17 cellular contexts compared by ENCODE assay signal in the genomic region with DNA sequence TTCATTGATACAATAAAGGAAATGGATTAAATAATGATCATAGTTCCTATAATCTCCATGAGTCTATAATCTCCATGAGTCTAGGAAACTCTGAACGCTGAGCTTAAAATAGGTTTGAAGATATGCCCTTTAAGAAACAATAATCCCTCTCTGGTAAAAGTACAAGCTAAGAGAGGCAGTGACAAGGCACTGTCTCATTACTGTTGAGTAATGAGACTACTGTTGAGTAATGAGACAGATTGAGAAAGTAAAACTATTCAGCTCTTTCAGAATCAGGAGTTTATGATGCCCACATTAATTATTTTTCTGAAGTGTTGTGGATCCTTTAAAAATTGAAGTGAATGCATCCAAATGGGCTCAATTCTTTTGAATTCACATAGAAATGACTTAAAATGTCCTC.
DNase-seq lines count a peak whose midpoint lies in the region; ATAC-seq, FAIRE-seq and TF ChIP-seq lines count a peak whose summit lies in the region.
"Had no signal": no experiment of that assay in that cellular context is flagged by ENCODE, and none has a peak within 500 bp of the region (broad histone marks: within the 10 kb centered on the region; RNA-seq: fewer than 3 reads in every experiment).

No MANE protein-coding gene starts in this region.

- H3K9me3 ChIP-seq in breast epithelium (no peaks in the 10 kb centered on the region), smooth muscle cell (replicated peaks; ENCODE audit: low read depth) (no peaks in the 10 kb centered on the region)
- H3K9me3 ChIP-seq: Caco-2 had no signal

- H3K27me3 ChIP-seq in breast epithelium, result no peaks in the 10 kb centered on the region
- no peaks in the 10 kb centered on the region for H3K27me3 ChIP-seq in foreskin keratinocyte
- H3K27me3 ChIP-seq in smooth muscle cell (ENCODE audit: low read depth), result no peaks in the 10 kb centered on the region
- H3K27me3 ChIP-seq: BLaER1 had no signal

- H3K9me3 Mint-ChIP-seq in MCF 10A (ENCODE audit: unreplicated experiment), result no peaks in the 10 kb centered on the region

- DNase-seq in MCF 10A (ENCODE audit: unreplicated experiment) (peak; percentile 53), breast epithelium (ENCODE audit: low spot score in 2 of 2) (no peak), epithelial cell of esophagus (ENCODE audit: low read depth) (peak; percentile 79), foreskin keratinocyte (peak in 1 of 2 donors; percentile 57), smooth muscle cell (lab: John Stamatoyannopoulos, UW; ENCODE audit: unreplicated experiment) (no peak), GM12892 (ENCODE audit: insufficient read length) (no peak), G401 (ENCODE audit: low spot score) (no peak)
- DNase-seq: 8988T; AML-193; Caco-2; CD8-positive, alpha-beta memory T cell; DMS53 had no signal

- peak overlapping the region; percentile 29 for H3K4me2 ChIP-seq in smooth muscle cell
- H3K4me2 ChIP-seq: BLaER1 had no signal

- no TSS peak for BruUV-seq in MCF 10A (replicated peaks; lab: Mats Ljungman, UMichigan)

- in situ Hi-C loops in G401 (cut with HindIII; ENCODE audit: low sequenced_read_pairs), result no loop called here

- POLR2A ChIA-PET in MCF 10A (lab: Yijun Ruan, JAX), result interaction anchor here (0.8 to 2.1 kb wide), 4 partner anchors 9 to 26 kb away, joined by 3 to 8 read pairs (median 4); no protein-coding TSS in a partner anchor

- no peak for TF ChIP-seq CTCF in MCF 10A (IDR thresholded peaks at IDR 0.05; ENCODE audit: unreplicated experiment)
- no peak for TF ChIP-seq CTCF in breast epithelium (IDR thresholded peaks at IDR 0.05)
- TF ChIP-seq CTCF in epithelial cell of esophagus (IDR thresholded peaks at IDR 0.05; ENCODE audit: insufficient read depth, low read depth, low read length, missing control alignments), result no peak
- TF ChIP-seq CTCF in foreskin keratinocyte (conservative IDR thresholded peaks at IDR 0.05), result no peak
- no peak for TF ChIP-seq CTCF in smooth muscle cell (IDR thresholded peaks at IDR 0.05; ENCODE audit: borderline replicate concordance, insufficient read depth, poor library complexity, severe bottlenecking)

- TF ChIP-seq POLR2A in breast epithelium (IDR thresholded peaks at IDR 0.05) (no peak), GM12892 (IDR thresholded peaks at IDR 0.05; ENCODE audit: low read depth, low read length) (no peak)

- intact Hi-C loops in MCF 10A (cut with micrococcal nuclease) (no loop called here), breast epithelium (cut with DNase I; ENCODE audit: low total_unique reads) (no loop called here)

- no peaks in the 10 kb centered on the region for H3F3A ChIP-seq in smooth muscle cell (ENCODE audit: low read depth)

- H3K4me1 ChIP-seq in breast epithelium (no peaks in the 10 kb centered on the region), foreskin keratinocyte (peaks cover 19% of the 10 kb centered on the region), smooth muscle cell (ENCODE audit: low read depth) (no peaks in the 10 kb centered on the region)
- H3K4me1 ChIP-seq: BLaER1 had no signal

- FAIRE-seq in GM12892 (lab: Jason Lieb, UNC), result no peak
- FAIRE-seq: GM18507 had no signal

- H4K20me1 ChIP-seq in smooth muscle cell (ENCODE audit: low read depth), result no peaks in the 10 kb centered on the region
- H4K20me1 ChIP-seq: BLaER1 had no signal

- ATAC-seq in foreskin keratinocyte, result peak; percentile 52
- ATAC-seq in GM19324 (IDR thresholded peaks at IDR 0.05; ENCODE audit: low FRiP score, unreplicated experiment), result no peak
- ATAC-seq: HCT116 had no signal

- no peaks in the 10 kb centered on the region for H3K27me3 Mint-ChIP-seq in MCF 10A (ENCODE audit: insufficient read depth, unreplicated experiment)
- H3K27me3 Mint-ChIP-seq: CD8-positive, alpha-beta memory T cell; IgD-negative memory B cell had no signal

- H3K27ac Mint-ChIP-seq in MCF 10A (ENCODE audit: low read depth, unreplicated experiment), result peak overlapping the region; percentile 46
- H3K27ac Mint-ChIP-seq: CD8-positive, alpha-beta memory T cell; IgD-negative memory B cell had no signal

- H3K36me3 Mint-ChIP-seq in MCF 10A (ENCODE audit: insufficient read depth, unreplicated experiment), result no peaks in the 10 kb centered on the region
- H3K36me3 Mint-ChIP-seq: CD8-positive, alpha-beta memory T cell; IgD-negative memory B cell had no signal

- H3K9ac ChIP-seq in smooth muscle cell (ENCODE audit: low read depth), result no peak overlapping the region
- H3K9ac ChIP-seq: BLaER1 had no signal

- H3K4me3 ChIP-seq in breast epithelium (no peak overlapping the region), epithelial cell of esophagus (ENCODE audit: low read length) (no peak overlapping the region), smooth muscle cell (no peak overlapping the region)
- H3K4me3 ChIP-seq: BLaER1 had no signal

- H3K4me1 Mint-ChIP-seq in MCF 10A (ENCODE audit: insufficient read depth, unreplicated experiment), result peaks cover 24% of the 10 kb centered on the region
- H3K4me1 Mint-ChIP-seq: CD8-positive, alpha-beta memory T cell; IgD-negative memory B cell had no signal

- no peaks in the 10 kb centered on the region for H3K36me3 ChIP-seq in breast epithelium
- peaks cover 5% of the 10 kb centered on the region for H3K36me3 ChIP-seq in smooth muscle cell (ENCODE audit: low read depth)
- H3K36me3 ChIP-seq: BLaER1 had no signal

- H3K79me2 ChIP-seq in smooth muscle cell (ENCODE audit: low read depth), result no peaks in the 10 kb centered on the region

- peak overlapping the region; percentile 5 for H2AFZ ChIP-seq in smooth muscle cell (ENCODE audit: low read depth)

- WGBS in smooth muscle cell (ENCODE audit: low lambda C conversion rate), result 31% methylated on average over 1 of the region's 1 CpG

- H3K27ac ChIP-seq in breast epithelium, result no peak overlapping the region
- no peak overlapping the region for H3K27ac ChIP-seq in foreskin keratinocyte
- H3K27ac ChIP-seq in smooth muscle cell (ENCODE audit: low read depth), result peak overlapping the region; percentile 65
- H3K27ac ChIP-seq: BLaER1 had no signal

- CTCF ChIA-PET in MCF 10A (lab: Yijun Ruan, JAX), result interaction anchor here (0.5 to 1.3 kb wide), 2 partner anchors 10 to 30 kb away, joined by 3 to 7 read pairs; no protein-coding TSS in a partner anchor

- H3K4me3 Mint-ChIP-seq in MCF 10A (ENCODE audit: unreplicated experiment), result no peak overlapping the region
- H3K4me3 Mint-ChIP-seq: CD8-positive, alpha-beta memory T cell; IgD-negative memory B cell had no signal

Comparison
In these comparisons a context has a peak if more than half of its experiments do, and no peak if none do; other contexts are left out.
1. DNase-seq: peak in MCF 10A (single experiment) and epithelial cell of esophagus (single experiment); none in breast epithelium (0 of 2), smooth muscle cell (single experiment), GM12892 (single experiment) and G401 (single experiment).